In genomic region chr12:56041579-56042429, GRCh38 we compare ENCODE assay signal across 1 cellular context.
A peak's percentile ranks its signal among the peaks of the same experiment; 100 is the strongest.
TF ChIP-seq lines count a peak whose summit lies in the region.

TSS of gene RPS26 (plus strand) at chr12:56041918. CDS start at chr12:56042167, 249 bp downstream.

TF ChIP-seq in HepG2, 621 proteins besides CTCF, POLR2A, EP300 and RAD21 (continued from another document and continues in another):
- TF ChIP-seq GPBP1L1 (CRISPR knock-in tag; IDR thresholded peaks at IDR 0.05) (no peak), ZNF766 (CRISPR knock-in tag; IDR thresholded peaks at IDR 0.05; ENCODE audit: borderline replicate concordance) (no peak), HNRNPLL (IDR thresholded peaks at IDR 0.05; ENCODE audit: low read depth, low read length, poor library complexity, severe bottlenecking) (peak; percentile 83), ARNTL (CRISPR knock-in tag; IDR thresholded peaks at IDR 0.05) (0 out of 2 replicates have a peak, but pooled peaks have one; percentile 20), KDM1A (CRISPR knock-in tag; IDR thresholded peaks at IDR 0.05) (no peak), DDIT3 (CRISPR knock-in tag; IDR thresholded peaks at IDR 0.05) (no peak), MXD4 (CRISPR knock-in tag; IDR thresholded peaks at IDR 0.05) (peak; percentile 69), ZNF326 (CRISPR knock-in tag; IDR thresholded peaks at IDR 0.05; ENCODE audit: borderline replicate concordance) (no peak), ZNF430 (CRISPR knock-in tag; IDR thresholded peaks at IDR 0.05) (peak; percentile 81; the same call in 1 of the 2 replicates), ZBTB20 (CRISPR knock-in tag; IDR thresholded peaks at IDR 0.05; ENCODE audit: borderline replicate concordance, low read depth) (peak; percentile 43; the same call in 1 of the 2 replicates), ZBTB3 (CRISPR knock-in tag; IDR thresholded peaks at IDR 0.05; ENCODE audit: borderline replicate concordance, low read depth) (no peak), ZBTB46 (CRISPR knock-in tag; IDR thresholded peaks at IDR 0.05; ENCODE audit: borderline replicate concordance) (0 out of 2 replicates have a peak, but pooled peaks have one; percentile 21), RBM39 (IDR thresholded peaks at IDR 0.05; ENCODE audit: low read depth, low read length, poor library complexity, severe bottlenecking) (no peak), ZNF503 (CRISPR knock-in tag; IDR thresholded peaks at IDR 0.05) (peak; percentile 89), ZKSCAN1 (IDR thresholded peaks at IDR 0.05; ENCODE audit: low read length) (no peak), ZNF841 (CRISPR knock-in tag; IDR thresholded peaks at IDR 0.05; ENCODE audit: borderline replicate concordance) (0 out of 2 replicates have a peak, but pooled peaks have one; percentile 51), IKZF5 (CRISPR knock-in tag; IDR thresholded peaks at IDR 0.05) (peak; percentile 93), EHMT2 (IDR thresholded peaks at IDR 0.05; ENCODE audit: borderline replicate concordance, low read depth, low read length) (no peak), SRSF4 (IDR thresholded peaks at IDR 0.05; ENCODE audit: low read depth, low read length, poor library complexity, severe bottlenecking) (no peak), SP5 (CRISPR knock-in tag; IDR thresholded peaks at IDR 0.05; ENCODE audit: borderline replicate concordance, low read depth) (peak; percentile 51; the same call in 1 of the 2 replicates), KDM6A (CRISPR knock-in tag; IDR thresholded peaks at IDR 0.05; ENCODE audit: low read depth) (0 out of 2 replicates have a peak, but pooled peaks have one; percentile 5), ZBTB26 (CRISPR knock-in tag; IDR thresholded peaks at IDR 0.05; ENCODE audit: borderline replicate concordance) (peak; percentile 66; the same call in 1 of the 2 replicates), NFKBIZ (CRISPR knock-in tag; IDR thresholded peaks at IDR 0.05) (peak; percentile 60; the same call in 1 of the 2 replicates), ZFP41 (CRISPR knock-in tag; IDR thresholded peaks at IDR 0.05; ENCODE audit: borderline replicate concordance) (no peak; the same call in 1 of the 2 replicates), ZHX2 (IDR thresholded peaks at IDR 0.05; ENCODE audit: low read depth) (peak; percentile 89), ZHX2 (CRISPR knock-in tag; IDR thresholded peaks at IDR 0.05; ENCODE audit: borderline replicate concordance) (peak; percentile 68; the same call in 1 of the 2 replicates), MIXL1 (CRISPR knock-in tag; IDR thresholded peaks at IDR 0.05) (peak; percentile 72), SRY (CRISPR knock-in tag; IDR thresholded peaks at IDR 0.05) (peak; percentile 89), ELF3 (CRISPR knock-in tag; IDR thresholded peaks at IDR 0.05) (peak; percentile 41), ATF7 (IDR thresholded peaks at IDR 0.05) (no peak), ATF7 (CRISPR knock-in tag; IDR thresholded peaks at IDR 0.05) (peak; percentile 35; the same call in 1 of the 2 replicates), MLLT10 (CRISPR knock-in tag; IDR thresholded peaks at IDR 0.05) (0 out of 2 replicates have a peak, but pooled peaks have one; percentile 70), ZNF331 (CRISPR knock-in tag; IDR thresholded peaks at IDR 0.05) (peak; percentile 56), MAF1 (CRISPR knock-in tag; IDR thresholded peaks at IDR 0.05; ENCODE audit: borderline replicate concordance) (no peak), ZNF776 (CRISPR knock-in tag; IDR thresholded peaks at IDR 0.05) (no peak)
- TF ChIP-seq, protein P1, sequence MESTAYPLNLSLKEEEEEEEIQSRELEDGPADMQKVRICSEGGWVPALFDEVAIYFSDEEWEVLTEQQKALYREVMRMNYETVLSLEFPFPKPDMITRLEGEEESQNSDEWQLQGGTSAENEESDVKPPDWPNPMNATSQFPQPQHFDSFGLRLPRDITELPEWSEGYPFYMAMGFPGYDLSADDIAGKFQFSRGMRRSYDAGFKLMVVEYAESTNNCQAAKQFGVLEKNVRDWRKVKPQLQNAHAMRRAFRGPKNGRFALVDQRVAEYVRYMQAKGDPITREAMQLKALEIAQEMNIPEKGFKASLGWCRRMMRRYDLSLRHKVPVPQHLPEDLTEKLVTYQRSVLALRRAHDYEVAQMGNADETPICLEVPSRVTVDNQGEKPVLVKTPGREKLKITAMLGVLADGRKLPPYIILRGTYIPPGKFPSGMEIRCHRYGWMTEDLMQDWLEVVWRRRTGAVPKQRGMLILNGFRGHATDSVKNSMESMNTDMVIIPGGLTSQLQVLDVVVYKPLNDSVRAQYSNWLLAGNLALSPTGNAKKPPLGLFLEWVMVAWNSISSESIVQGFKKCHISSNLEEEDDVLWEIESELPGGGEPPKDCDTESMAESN (CRISPR knock-in tag; conservative IDR thresholded peaks at IDR 0.05), result peak; percentile 83
- TF ChIP-seq, protein P2, sequence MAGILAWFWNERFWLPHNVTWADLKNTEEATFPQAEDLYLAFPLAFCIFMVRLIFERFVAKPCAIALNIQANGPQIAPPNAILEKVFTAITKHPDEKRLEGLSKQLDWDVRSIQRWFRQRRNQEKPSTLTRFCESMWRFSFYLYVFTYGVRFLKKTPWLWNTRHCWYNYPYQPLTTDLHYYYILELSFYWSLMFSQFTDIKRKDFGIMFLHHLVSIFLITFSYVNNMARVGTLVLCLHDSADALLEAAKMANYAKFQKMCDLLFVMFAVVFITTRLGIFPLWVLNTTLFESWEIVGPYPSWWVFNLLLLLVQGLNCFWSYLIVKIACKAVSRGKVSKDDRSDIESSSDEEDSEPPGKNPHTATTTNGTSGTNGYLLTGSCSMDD (CRISPR knock-in tag; IDR thresholded peaks at IDR 0.05), result no peak
- TF ChIP-seq, protein P3, sequence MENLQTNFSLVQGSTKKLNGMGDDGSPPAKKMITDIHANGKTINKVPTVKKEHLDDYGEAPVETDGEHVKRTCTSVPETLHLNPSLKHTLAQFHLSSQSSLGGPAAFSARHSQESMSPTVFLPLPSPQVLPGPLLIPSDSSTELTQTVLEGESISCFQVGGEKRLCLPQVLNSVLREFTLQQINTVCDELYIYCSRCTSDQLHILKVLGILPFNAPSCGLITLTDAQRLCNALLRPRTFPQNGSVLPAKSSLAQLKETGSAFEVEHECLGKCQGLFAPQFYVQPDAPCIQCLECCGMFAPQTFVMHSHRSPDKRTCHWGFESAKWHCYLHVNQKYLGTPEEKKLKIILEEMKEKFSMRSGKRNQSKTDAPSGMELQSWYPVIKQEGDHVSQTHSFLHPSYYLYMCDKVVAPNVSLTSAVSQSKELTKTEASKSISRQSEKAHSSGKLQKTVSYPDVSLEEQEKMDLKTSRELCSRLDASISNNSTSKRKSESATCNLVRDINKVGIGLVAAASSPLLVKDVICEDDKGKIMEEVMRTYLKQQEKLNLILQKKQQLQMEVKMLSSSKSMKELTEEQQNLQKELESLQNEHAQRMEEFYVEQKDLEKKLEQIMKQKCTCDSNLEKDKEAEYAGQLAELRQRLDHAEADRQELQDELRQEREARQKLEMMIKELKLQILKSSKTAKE (CRISPR knock-in tag; IDR thresholded peaks at IDR 0.05; ENCODE audit: borderline replicate concordance), result peak; percentile 62
- TF ChIP-seq, protein P4, sequence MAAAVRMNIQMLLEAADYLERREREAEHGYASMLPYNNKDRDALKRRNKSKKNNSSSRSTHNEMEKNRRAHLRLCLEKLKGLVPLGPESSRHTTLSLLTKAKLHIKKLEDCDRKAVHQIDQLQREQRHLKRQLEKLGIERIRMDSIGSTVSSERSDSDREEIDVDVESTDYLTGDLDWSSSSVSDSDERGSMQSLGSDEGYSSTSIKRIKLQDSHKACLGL (CRISPR knock-in tag; IDR thresholded peaks at IDR 0.05), result 0 out of 2 replicates have a peak, but pooled peaks have one; percentile 76
